ENCODE assay signal across 1 cellular context in the genomic region with DNA sequence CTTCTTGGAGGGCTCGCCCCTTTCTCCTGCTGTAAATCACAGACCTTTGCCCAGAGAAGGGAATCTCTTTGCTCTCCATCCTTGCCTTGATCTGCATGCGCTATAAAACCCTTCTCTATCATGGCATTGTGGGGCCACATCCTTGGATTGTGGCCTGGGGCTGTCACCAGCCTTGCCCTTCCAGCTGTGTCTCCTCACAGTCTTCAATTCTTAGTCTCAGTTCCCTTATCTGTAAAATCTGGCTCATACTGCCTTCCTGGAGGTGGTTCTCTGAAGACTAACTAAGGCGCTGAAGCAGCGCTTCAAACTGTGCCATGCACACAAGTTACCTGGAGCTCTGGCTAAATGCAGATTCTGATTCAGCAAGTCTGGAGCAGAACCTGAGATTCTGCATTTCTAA.
TF ChIP-seq lines count a peak whose summit lies in the region.

No MANE protein-coding gene starts in this region.

TF ChIP-seq in GM12878, 131 proteins besides CTCF, POLR2A, EP300 and RAD21 (continued from another document):
- TF ChIP-seq E2F8 (IDR thresholded peaks at IDR 0.05; ENCODE audit: low read depth, partially characterized antibody), result no peak
- TF ChIP-seq SUPT20H (IDR thresholded peaks at IDR 0.05; ENCODE audit: borderline replicate concordance, control insufficient read depth, low read depth, low read length), result no peak
- TF ChIP-seq, protein P1, sequence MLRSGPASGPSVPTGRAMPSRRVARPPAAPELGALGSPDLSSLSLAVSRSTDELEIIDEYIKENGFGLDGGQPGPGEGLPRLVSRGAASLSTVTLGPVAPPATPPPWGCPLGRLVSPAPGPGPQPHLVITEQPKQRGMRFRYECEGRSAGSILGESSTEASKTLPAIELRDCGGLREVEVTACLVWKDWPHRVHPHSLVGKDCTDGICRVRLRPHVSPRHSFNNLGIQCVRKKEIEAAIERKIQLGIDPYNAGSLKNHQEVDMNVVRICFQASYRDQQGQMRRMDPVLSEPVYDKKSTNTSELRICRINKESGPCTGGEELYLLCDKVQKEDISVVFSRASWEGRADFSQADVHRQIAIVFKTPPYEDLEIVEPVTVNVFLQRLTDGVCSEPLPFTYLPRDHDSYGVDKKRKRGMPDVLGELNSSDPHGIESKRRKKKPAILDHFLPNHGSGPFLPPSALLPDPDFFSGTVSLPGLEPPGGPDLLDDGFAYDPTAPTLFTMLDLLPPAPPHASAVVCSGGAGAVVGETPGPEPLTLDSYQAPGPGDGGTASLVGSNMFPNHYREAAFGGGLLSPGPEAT (IDR thresholded peaks at IDR 0.05; ENCODE audit: low read depth), result no peak
- TF ChIP-seq, protein P2, sequence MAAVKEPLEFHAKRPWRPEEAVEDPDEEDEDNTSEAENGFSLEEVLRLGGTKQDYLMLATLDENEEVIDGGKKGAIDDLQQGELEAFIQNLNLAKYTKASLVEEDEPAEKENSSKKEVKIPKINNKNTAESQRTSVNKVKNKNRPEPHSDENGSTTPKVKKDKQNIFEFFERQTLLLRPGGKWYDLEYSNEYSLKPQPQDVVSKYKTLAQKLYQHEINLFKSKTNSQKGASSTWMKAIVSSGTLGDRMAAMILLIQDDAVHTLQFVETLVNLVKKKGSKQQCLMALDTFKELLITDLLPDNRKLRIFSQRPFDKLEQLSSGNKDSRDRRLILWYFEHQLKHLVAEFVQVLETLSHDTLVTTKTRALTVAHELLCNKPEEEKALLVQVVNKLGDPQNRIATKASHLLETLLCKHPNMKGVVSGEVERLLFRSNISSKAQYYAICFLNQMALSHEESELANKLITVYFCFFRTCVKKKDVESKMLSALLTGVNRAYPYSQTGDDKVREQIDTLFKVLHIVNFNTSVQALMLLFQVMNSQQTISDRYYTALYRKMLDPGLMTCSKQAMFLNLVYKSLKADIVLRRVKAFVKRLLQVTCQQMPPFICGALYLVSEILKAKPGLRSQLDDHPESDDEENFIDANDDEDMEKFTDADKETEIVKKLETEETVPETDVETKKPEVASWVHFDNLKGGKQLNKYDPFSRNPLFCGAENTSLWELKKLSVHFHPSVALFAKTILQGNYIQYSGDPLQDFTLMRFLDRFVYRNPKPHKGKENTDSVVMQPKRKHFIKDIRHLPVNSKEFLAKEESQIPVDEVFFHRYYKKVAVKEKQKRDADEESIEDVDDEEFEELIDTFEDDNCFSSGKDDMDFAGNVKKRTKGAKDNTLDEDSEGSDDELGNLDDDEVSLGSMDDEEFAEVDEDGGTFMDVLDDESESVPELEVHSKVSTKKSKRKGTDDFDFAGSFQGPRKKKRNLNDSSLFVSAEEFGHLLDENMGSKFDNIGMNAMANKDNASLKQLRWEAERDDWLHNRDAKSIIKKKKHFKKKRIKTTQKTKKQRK (IDR thresholded peaks at IDR 0.05; ENCODE audit: low read depth, low read length), result no peak
- TF ChIP-seq TCF12 (IDR thresholded peaks at IDR 0.05; ENCODE audit: low read depth, low read length), result peak; percentile 78; the same call in 1 of the 2 replicates
- TF ChIP-seq YBX1 (IDR thresholded peaks at IDR 0.05), result no peak
- TF ChIP-seq CREB1 (IDR thresholded peaks at IDR 0.05; ENCODE audit: low read depth), result no peak
- TF ChIP-seq NR2C2 (IDR thresholded peaks at IDR 0.05; ENCODE audit: borderline replicate concordance, control insufficient read depth, insufficient read length, low read depth), result no peak
- TF ChIP-seq, protein P3, sequence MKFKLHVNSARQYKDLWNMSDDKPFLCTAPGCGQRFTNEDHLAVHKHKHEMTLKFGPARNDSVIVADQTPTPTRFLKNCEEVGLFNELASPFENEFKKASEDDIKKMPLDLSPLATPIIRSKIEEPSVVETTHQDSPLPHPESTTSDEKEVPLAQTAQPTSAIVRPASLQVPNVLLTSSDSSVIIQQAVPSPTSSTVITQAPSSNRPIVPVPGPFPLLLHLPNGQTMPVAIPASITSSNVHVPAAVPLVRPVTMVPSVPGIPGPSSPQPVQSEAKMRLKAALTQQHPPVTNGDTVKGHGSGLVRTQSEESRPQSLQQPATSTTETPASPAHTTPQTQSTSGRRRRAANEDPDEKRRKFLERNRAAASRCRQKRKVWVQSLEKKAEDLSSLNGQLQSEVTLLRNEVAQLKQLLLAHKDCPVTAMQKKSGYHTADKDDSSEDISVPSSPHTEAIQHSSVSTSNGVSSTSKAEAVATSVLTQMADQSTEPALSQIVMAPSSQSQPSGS (IDR thresholded peaks at IDR 0.05; ENCODE audit: low read length), result no peak
- TF ChIP-seq TCF3 (IDR thresholded peaks at IDR 0.05; ENCODE audit: borderline replicate concordance, insufficient read depth, low read depth, low read length), result peak; percentile 72; the same call in 1 of the 2 replicates
- peak; percentile 73; the same call in 1 of the 2 replicates for TF ChIP-seq SPI1 (IDR thresholded peaks at IDR 0.05; ENCODE audit: borderline replicate concordance, insufficient read depth, low read depth, low read length)
- no peak for TF ChIP-seq NBN (IDR thresholded peaks at IDR 0.05)
- no peak for TF ChIP-seq IRF4 (IDR thresholded peaks at IDR 0.05; ENCODE audit: low read depth, low read length)
- no peak for TF ChIP-seq RUNX3 (IDR thresholded peaks at IDR 0.05; ENCODE audit: low read length)
- TF ChIP-seq NFXL1 (IDR thresholded peaks at IDR 0.05; ENCODE audit: borderline replicate concordance), result no peak
- TF ChIP-seq YY1 (IDR thresholded peaks at IDR 0.05; ENCODE audit: low read depth, low read length), result no peak
- TF ChIP-seq, protein P4, sequence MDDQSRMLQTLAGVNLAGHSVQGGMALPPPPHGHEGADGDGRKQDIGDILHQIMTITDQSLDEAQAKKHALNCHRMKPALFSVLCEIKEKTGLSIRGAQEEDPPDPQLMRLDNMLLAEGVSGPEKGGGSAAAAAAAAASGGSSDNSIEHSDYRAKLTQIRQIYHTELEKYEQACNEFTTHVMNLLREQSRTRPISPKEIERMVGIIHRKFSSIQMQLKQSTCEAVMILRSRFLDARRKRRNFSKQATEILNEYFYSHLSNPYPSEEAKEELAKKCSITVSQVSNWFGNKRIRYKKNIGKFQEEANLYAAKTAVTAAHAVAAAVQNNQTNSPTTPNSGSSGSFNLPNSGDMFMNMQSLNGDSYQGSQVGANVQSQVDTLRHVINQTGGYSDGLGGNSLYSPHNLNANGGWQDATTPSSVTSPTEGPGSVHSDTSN (IDR thresholded peaks at IDR 0.05; ENCODE audit: insufficient replicate concordance, low read depth, low read length), result peak; percentile 31
